8 cellular contexts compared by ENCODE assay signal in genomic region chr4:87150498-87151261, GRCh38.
DNase-seq lines count a peak whose midpoint lies in the region; ATAC-seq and TF ChIP-seq lines count a peak whose summit lies in the region.

No MANE protein-coding gene starts in this region.

- H3K9me3 ChIP-seq in muscle layer of colon (ENCODE audit: low read length): no peaks in the 10 kb centered on the region
- H3K9me3 ChIP-seq in transverse colon: no peaks in the 10 kb centered on the region

- peaks cover 19% of the 10 kb centered on the region for H3K4me1 ChIP-seq in muscle layer of colon (ENCODE audit: insufficient read depth, low read length)
- H3K4me1 ChIP-seq in transverse colon: peaks cover 0 to 22% (median 15%) of the 10 kb centered on the region in 4 donors

- H3K4me3 ChIP-seq in WI38 (ENCODE audit: low read depth, low read length): no peak overlapping the region
- no peak overlapping the region for H3K4me3 ChIP-seq in muscle layer of colon (ENCODE audit: low read depth in 1 of 2, low read length in 2 of 2)
- H3K4me3 ChIP-seq in transverse colon: no peak overlapping the region

- 21 to 26% methylated on average over 2 of the region's 2 CpGs for WGBS in transverse colon (ENCODE audit: low coverage in 1 of 2), 2 donors

- peak; percentile 72 for TF ChIP-seq CTCF in WI38 (IDR thresholded peaks at IDR 0.05; ENCODE audit: low read depth, low read length)
- peak; percentile 91 to 95 (median 94) for TF ChIP-seq CTCF in transverse colon (IDR thresholded peaks at IDR 0.05)

- TF ChIP-seq EP300 in transverse colon (IDR thresholded peaks at IDR 0.05; ENCODE audit: low read depth): no peak

- H3K27me3 ChIP-seq in muscle layer of colon (ENCODE audit: control insufficient read depth in 1 of 2, insufficient read depth in 2 of 2, low read length in 2 of 2) (no peaks in the 10 kb centered on the region), transverse colon (no peaks in the 10 kb centered on the region)

- in situ Hi-C loops in transverse colon (cut with MboI; ENCODE audit: low pct_ligation_motif_present in 1 of 4, low pct_unique_long_range_greater_than_20kb in 1 of 4, low sequenced_read_pairs in 3 of 4): loop anchor here in 3 of 4 donors (10.0 to 25.0 kb wide), 2 partner anchors 84 to 312 kb away; no protein-coding TSS in a partner anchor

- ATAC-seq in GM18498 (IDR thresholded peaks at IDR 0.05; ENCODE audit: unreplicated experiment) (peak; percentile 50), HG03103 (IDR thresholded peaks at IDR 0.05; ENCODE audit: low read depth, unreplicated experiment) (peak; percentile 71)

- no peak overlapping the region for H3K9ac ChIP-seq in muscle layer of colon (ENCODE audit: low read length)

- TF ChIP-seq POLR2A in transverse colon (IDR thresholded peaks at IDR 0.05): no peak

- DNase-seq in AG20443 (ENCODE audit: low spot score): peak; percentile 55
- DNase-seq in NCI-H2196 treated with DMSO at 0.1 percent for 48 hours (lab: John Stamatoyannopoulos, UW; ENCODE audit: unreplicated experiment): peak; percentile 21
- peak; percentile 5 for DNase-seq in epithelial cell of prostate (ENCODE audit: low read depth, low spot score)
- peak; percentile 36 for DNase-seq in transverse colon

- H3K27ac ChIP-seq in epithelial cell of prostate (no peak overlapping the region), muscle layer of colon (ENCODE audit: low read depth, low read length) (peak overlapping the region; percentile 48), transverse colon (peak overlapping the region in 1 of 4 donors; percentile 61)

- intact Hi-C loops in transverse colon (cut with DNase I; ENCODE audit: low total_unique reads): loop anchor here (5.0 kb wide), 1 partner anchor 87 kb away; no protein-coding TSS in a partner anchor

- H3K36me3 ChIP-seq in muscle layer of colon (ENCODE audit: insufficient read depth, low read length) (no peaks in the 10 kb centered on the region), transverse colon (no peaks in the 10 kb centered on the region)

Comparison
In these comparisons a context has a peak if more than half of its experiments do, and no peak if none do; other contexts are left out.
1. DNase-seq: peak in every context shown above with its lines; median percentile 55 in AG20443; 36 in transverse colon; 21 in NCI-H2196 treated with DMSO at 0.1 percent for 48 hours; 5 in epithelial cell of prostate.